In genomic region chr14:91389173-91389572, GRCh38 we compare ENCODE assay signal across 14 cellular contexts. TPM values are rescaled to one million over a fixed set of nuclear protein-coding genes. Genes with fewer than 3 reads are reported as not detected.
DNase-seq lines count a peak whose midpoint lies in the region; ATAC-seq and TF ChIP-seq lines count a peak whose summit lies in the region.
"Had no signal": no experiment of that assay in that cellular context is flagged by ENCODE, and none has a peak within 500 bp of the region (broad histone marks: within the 10 kb centered on the region; RNA-seq: fewer than 3 reads in every experiment).

No MANE protein-coding gene starts in this region.

- H3K4me2 ChIP-seq in OCI-LY7 (ENCODE audit: low read length): peak overlapping the region; percentile 57
- H3K4me2 ChIP-seq: PC-9 had no signal

- peaks cover 61% of the 10 kb centered on the region for H3K4me1 Mint-ChIP-seq in activated CD4-positive, alpha-beta T cell treated with anti-CD3 and anti-CD28 coated beads, Interleukin-2, amount 10 ng/mL, durations not matched to agents 24 days and 14 days
- peaks cover 76 to 86% of the 10 kb centered on the region in 2 donors for H3K4me1 Mint-ChIP-seq in natural killer cell

- ATAC-seq in natural killer cell (no peak), GM18519 (IDR thresholded peaks at IDR 0.05; ENCODE audit: low FRiP score, unreplicated experiment) (no peak)
- ATAC-seq: left colon, psoas muscle had no signal

- peaks cover 42% of the 10 kb centered on the region for H4K20me1 ChIP-seq in OCI-LY7 (ENCODE audit: insufficient read depth, low read length)

- no peaks in the 10 kb centered on the region for H3K27me3 Mint-ChIP-seq in activated CD4-positive, alpha-beta T cell treated with anti-CD3 and anti-CD28 coated beads, Interleukin-2, amount 10 ng/mL, durations not matched to agents 24 days and 14 days
- H3K27me3 Mint-ChIP-seq in natural killer cell (ENCODE audit: low read depth in 2 of 2): no peaks in the 10 kb centered on the region

- H3K4me3 Mint-ChIP-seq in activated CD4-positive, alpha-beta T cell treated with anti-CD3 and anti-CD28 coated beads, Interleukin-2, amount 10 ng/mL, durations not matched to agents 24 days and 14 days: no peak overlapping the region
- H3K4me3 Mint-ChIP-seq in natural killer cell: peak overlapping the region; percentile 43

- no peaks in the 10 kb centered on the region for H3K9me2 ChIP-seq in OCI-LY7 (ENCODE audit: insufficient read depth, low read length)

- H3K79me2 ChIP-seq in OCI-LY7 (ENCODE audit: insufficient read depth, low read depth, low read length): peaks cover 100% of the 10 kb centered on the region

- H2AFZ ChIP-seq in OCI-LY7 (ENCODE audit: low read length): no peak overlapping the region
- H2AFZ ChIP-seq: PC-9 had no signal

- H3K9me3 ChIP-seq in OCI-LY7 (ENCODE audit: low read length): no peaks in the 10 kb centered on the region
- H3K9me3 ChIP-seq: Caco-2, psoas muscle had no signal

- H3K27ac Mint-ChIP-seq in activated CD4-positive, alpha-beta T cell treated with anti-CD3 and anti-CD28 coated beads, Interleukin-2, amount 10 ng/mL, durations not matched to agents 24 days and 14 days: peak overlapping the region; percentile 67
- peak overlapping the region; percentile 96 to 98 for H3K27ac Mint-ChIP-seq in natural killer cell

- intact Hi-C loops in activated CD4-positive, alpha-beta T cell treated with anti-CD3 and anti-CD28 coated beads, Interleukin-2, amount 10 ng/mL, durations not matched to agents 24 days and 14 days (cut with micrococcal nuclease): no loop called here
- intact Hi-C loops in OCI-LY7 (cut with micrococcal nuclease; ENCODE audit: unreplicated experiment): no loop called here
- intact Hi-C loops in natural killer cell (cut with micrococcal nuclease): no loop called here

- BruUV-seq in OCI-LY7 (replicated peaks; lab: Mats Ljungman, UMichigan): no TSS peak

- peak overlapping the region; percentile 49 for H3K27ac ChIP-seq in OCI-LY7 (ENCODE audit: low read depth, low read length, poor library complexity, severe bottlenecking)
- peak overlapping the region; percentile 19 for H3K27ac ChIP-seq in caudate nucleus (ENCODE audit: low read depth, low read length)
- H3K27ac ChIP-seq: PC-9, psoas muscle had no signal

- CTCF ChIA-PET in OCI-LY7 (lab: Charles Lee; ENCODE audit: unreplicated experiment): interaction anchor here (1.1 kb wide), 1 partner anchor 24 kb away, joined by 3 read pairs; no protein-coding TSS in a partner anchor

- H3K36me3 ChIP-seq in OCI-LY7 (ENCODE audit: insufficient read depth, low read length): peaks cover 66% of the 10 kb centered on the region

- peaks cover 17% of the 10 kb centered on the region for H3K36me3 Mint-ChIP-seq in activated CD4-positive, alpha-beta T cell treated with anti-CD3 and anti-CD28 coated beads, Interleukin-2, amount 10 ng/mL, durations not matched to agents 24 days and 14 days (ENCODE audit: low read depth)
- H3K36me3 Mint-ChIP-seq in natural killer cell: no peaks in the 10 kb centered on the region

- peaks cover 96% of the 10 kb centered on the region for H3K4me1 ChIP-seq in OCI-LY7 (ENCODE audit: insufficient read depth, low read length, poor library complexity, severe bottlenecking)
- H3K4me1 ChIP-seq: Caco-2, psoas muscle had no signal

- POLR2A ChIA-PET in OCI-LY7 (lab: Charles Lee): interaction anchor here (0.5 to 3.2 kb wide), 7 partner anchors 9 to 1717 kb away, joined by 3 to 16 read pairs (median 3); no protein-coding TSS in a partner anchor

- TF ChIP-seq CTCF in OCI-LY7 (conservative IDR thresholded peaks at IDR 0.05; ENCODE audit: low read length) (no peak), natural killer cell (IDR thresholded peaks at IDR 0.05) (no peak)

- H3K4me3 ChIP-seq in OCI-LY7 (ENCODE audit: low read depth, low read length, poor library complexity, severe bottlenecking): no peak overlapping the region
- H3K4me3 ChIP-seq: PC-9, psoas muscle had no signal

- DNase-seq in activated CD4-positive, alpha-beta T cell treated with anti-CD3 and anti-CD28 coated beads, Interleukin-2, amount 10 ng/mL, durations not matched to agents 24 days and 14 days: no peak
- no peak for DNase-seq in activated CD4-positive, alpha-beta T cell treated with anti-CD3 and anti-CD28 coated beads for 4 hours
- no peak for DNase-seq in OCI-LY7 (ENCODE audit: low spot score)
- DNase-seq in caudate nucleus (lab: John Stamatoyannopoulos, UW): no peak
- DNase-seq in natural killer cell: no peak
- DNase-seq in AG20443 (ENCODE audit: low spot score): no peak
- DNase-seq in activated gamma-delta T cell (lab: John Stamatoyannopoulos, UW): no peak
- DNase-seq: Caco-2; left colon; NCI-H187 treated with DMSO at 0.1 percent for 48 hours; PC-9; stimulated activated CD4-positive, alpha-beta T cell treated with anti-CD3 and anti-CD28 coated beads, Interleukin-12 subunit alpha, Interleukin-12 subunit beta, amount 100 ng/mL, for 4 hours had no signal

- H3K9me3 Mint-ChIP-seq in activated CD4-positive, alpha-beta T cell treated with anti-CD3 and anti-CD28 coated beads, Interleukin-2, amount 10 ng/mL, durations not matched to agents 24 days and 14 days: no peaks in the 10 kb centered on the region
- no peaks in the 10 kb centered on the region for H3K9me3 Mint-ChIP-seq in natural killer cell

RNA-seq across cellular contexts. Expression of gene CCDC88C, which starts 28.4 kb away (rescaled TPM):
- total RNA-seq in activated CD4-positive, alpha-beta T cell treated with anti-CD3 and anti-CD28 coated beads, Interleukin-2, amount 10 ng/mL, durations not matched to agents 24 days and 14 days: 79.7 and 89.9 TPM in 2 replicates
- 89.3 and 137 TPM in 2 replicates for total RNA-seq in OCI-LY7 (2014; rRNA removed; shearing (Covaris generic))
- total RNA-seq in OCI-LY7 (2022) (253 and 262 TPM in 2 replicates), natural killer cell (100 to 1,000 TPM; 432 to 516 (median 438) TPM)
